ENCODE assay signal across 8 cellular contexts in genomic region chr2:38375711-38376345, GRCh38. TPM values are rescaled to one million over a fixed set of nuclear protein-coding genes. Genes with fewer than 3 reads are reported as not detected.
DNase-seq lines count a peak whose midpoint lies in the region; ATAC-seq and TF ChIP-seq lines count a peak whose summit lies in the region.

No MANE protein-coding gene starts in this region.

- H3K9ac ChIP-seq in PC-3 (ENCODE audit: low read length) (peak overlapping the region; percentile 91), mucosa of stomach (ENCODE audit: low read length) (peak overlapping the region; percentile 92)

- H3K9me3 ChIP-seq in PC-3 (ENCODE audit: low read length) (no peaks in the 10 kb centered on the region), mucosa of stomach (ENCODE audit: control insufficient read depth, low read length) (no peaks in the 10 kb centered on the region), aorta (ENCODE audit: control insufficient read depth, low read length) (no peaks in the 10 kb centered on the region)

- TF ChIP-seq CTCF in PC-3 (conservative IDR thresholded peaks at IDR 0.05; ENCODE audit: low read depth, low read length) (no peak), dorsolateral prefrontal cortex (IDR thresholded peaks at IDR 0.05 in 54 of 56, conservative IDR thresholded peaks at IDR 0.05 in 2 of 56; ENCODE audit: low read depth in 1 of 56, partially characterized antibody in 56 of 56) (no peak)

- H3K79me2 ChIP-seq in PC-3 (ENCODE audit: low read length): peaks cover 58% of the 10 kb centered on the region

- peaks cover 11% of the 10 kb centered on the region; the same call in 1 of the 2 replicates for H3K36me3 ChIP-seq in PC-3 (ENCODE audit: low read depth, low read length)
- H3K36me3 ChIP-seq in mucosa of stomach (ENCODE audit: control insufficient read depth, insufficient read depth, low read length): no peaks in the 10 kb centered on the region
- H3K36me3 ChIP-seq in aorta (ENCODE audit: control insufficient read depth in 1 of 2, insufficient read depth in 2 of 2, low read length in 1 of 2): no peaks in the 10 kb centered on the region

- DNase-seq in DMS79 (lab: John Stamatoyannopoulos, UW): peak; percentile 77
- no peak for DNase-seq in DMS79 treated with DMSO at 0.1 percent for 48 hours (lab: John Stamatoyannopoulos, UW)
- peak; percentile 16 for DNase-seq in PC-3
- DNase-seq in dorsolateral prefrontal cortex: peak in 2 of 10 donors; percentile 43 to 56
- peak in 1 of 2 donors; percentile 65 for DNase-seq in aorta

- H3K4me3 ChIP-seq in PC-3 (ENCODE audit: low read length) (peak overlapping the region; percentile 74), dorsolateral prefrontal cortex (peak overlapping the region; percentile 78 to 98 (median 90)), mucosa of stomach (ENCODE audit: low read length) (peak overlapping the region; percentile 92), aorta (ENCODE audit: low read length in 2 of 2) (peak overlapping the region; percentile 74 to 85)

- no peak; the same call in 1 of the 2 replicates for ATAC-seq in PC-3
- ATAC-seq in aorta (ENCODE audit: low FRiP score): peak; percentile 50
- ATAC-seq in GM18909 (IDR thresholded peaks at IDR 0.05; ENCODE audit: poor library complexity, unreplicated experiment): no peak
- no peak for ATAC-seq in GM19035 (IDR thresholded peaks at IDR 0.05; ENCODE audit: unreplicated experiment)

- intact Hi-C loops in PC-3 (cut with micrococcal nuclease): loop anchor here (2.0 to 10.0 kb wide), 4 partner anchors 51 to 376 kb away; partner anchors contain the start of gene SRSF7
- intact Hi-C loops in dorsolateral prefrontal cortex (cut with DNase I): loop anchor here (2.0 to 10.0 kb wide), 5 partner anchors 151 to 749 kb away; partner anchors contain the start of genes HNRNPLL (in 2 of the 2), SOS1 (in 1 of the 2) and SRSF7 (in 1 of the 2)
- intact Hi-C loops in aorta (cut with DNase I): loop anchor here (5.0 to 10.0 kb wide), 3 partner anchors 51 to 149 kb away; no protein-coding TSS in a partner anchor

- WGBS in aorta, 2 donors: 2 to 3% methylated on average over 18 of the region's 18 CpGs

- POLR2A ChIA-PET in PC-3 (lab: Charles Lee; ENCODE audit: unreplicated experiment): interaction anchor here (0.6 kb wide), 1 partner anchor 271 kb away, joined by 3 read pairs; no protein-coding TSS in a partner anchor

- H3K4me2 ChIP-seq in PC-3 (ENCODE audit: low read length): peak overlapping the region; percentile 81

- TSS peak; percentile 39 for BruUV-seq in PC-3 (replicated peaks; lab: Mats Ljungman, UMichigan)

- H3K27me3 ChIP-seq in PC-3 (ENCODE audit: low read length): no peaks in the 10 kb centered on the region
- H3K27me3 ChIP-seq in dorsolateral prefrontal cortex: no peaks in the 10 kb centered on the region
- H3K27me3 ChIP-seq in mucosa of stomach (ENCODE audit: control insufficient read depth, insufficient read depth, low read length): no peaks in the 10 kb centered on the region
- no peaks in the 10 kb centered on the region for H3K27me3 ChIP-seq in aorta (ENCODE audit: control insufficient read depth in 1 of 2, insufficient read depth in 2 of 2, low read length in 1 of 2)

- peaks cover 49% of the 10 kb centered on the region for H4K20me1 ChIP-seq in PC-3 (ENCODE audit: low read length)

- H3K9me2 ChIP-seq in PC-3 (replicated peaks; ENCODE audit: low read length): no peaks in the 10 kb centered on the region

- peak overlapping the region; percentile 58 for H3K27ac ChIP-seq in PC-3 (ENCODE audit: low read length)
- peak overlapping the region in 54 of 59 donors; percentile 51 to 98 (median 93) for H3K27ac ChIP-seq in dorsolateral prefrontal cortex
- H3K27ac ChIP-seq in aorta (ENCODE audit: low read depth in 1 of 2, low read length in 2 of 2): peak overlapping the region in 1 of 2 donors; percentile 89

- H3K4me1 ChIP-seq in PC-3 (ENCODE audit: insufficient read depth, low read length) (peaks cover 23% of the 10 kb centered on the region), mucosa of stomach (ENCODE audit: control insufficient read depth, insufficient read depth, low read length) (peaks cover 9% of the 10 kb centered on the region), aorta (ENCODE audit: control insufficient read depth in 1 of 2, insufficient read depth in 2 of 2, low read length in 2 of 2) (no peaks in the 10 kb centered on the region)

- CTCF ChIA-PET in PC-3 (lab: Charles Lee): interaction anchor here (0.5 to 2.6 kb wide), 7 partner anchors 10 to 206 kb away, joined by 3 to 21 read pairs (median 6); no protein-coding TSS in a partner anchor

- H3F3A ChIP-seq in PC-3 (ENCODE audit: low read length, unreplicated experiment): no peaks in the 10 kb centered on the region

- H2AFZ ChIP-seq in PC-3 (ENCODE audit: low read length): no peak overlapping the region

RNA-seq across cellular contexts. Expression of gene ATL2, which starts 1.2 kb away (rescaled TPM):
- total RNA-seq in PC-3 (2014; rRNA removed) (65.3 and 89.4 TPM in 2 replicates), dorsolateral prefrontal cortex (100 to 1,000 TPM in 2 of 120 experiments, 10 to 100 TPM in 118; 36.1 to 104 (median 69.2) TPM), aorta (10 to 100 TPM; 50.0 to 52.8 TPM)
- 10 to 100 TPM in 1 of 2 donors, 1 to 10 TPM in 1; 7.5 to 14.8 TPM for polyA plus RNA-seq in aorta
